In the genomic region with DNA sequence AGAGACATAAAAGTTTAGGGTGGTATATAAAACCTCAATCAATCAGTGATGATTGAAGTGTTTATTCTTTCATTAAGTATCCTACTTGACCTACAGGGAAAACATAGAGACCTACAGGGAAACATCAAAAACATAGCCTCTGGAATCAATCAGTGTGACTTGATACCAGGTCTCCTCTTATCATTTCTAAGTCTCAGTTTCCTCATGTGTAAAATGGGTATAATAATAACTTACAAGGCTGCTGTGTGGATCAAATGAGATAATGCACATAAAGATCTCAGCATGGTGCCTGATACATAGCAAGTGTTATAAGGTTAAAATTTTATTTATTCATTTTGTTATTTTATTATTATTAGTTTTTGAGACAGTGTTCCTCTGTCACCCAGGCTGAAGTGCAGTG, we compare ENCODE assay signal across 27 cellular contexts.
"Had no signal": no experiment of that assay in that cellular context is flagged by ENCODE, and none has a peak within 500 bp of the region (broad histone marks: within the 10 kb centered on the region; RNA-seq: fewer than 3 reads in every experiment).

No MANE protein-coding gene starts in this region.

- H3K4me3 ChIP-seq: stomach, suprapubic skin, testis, thoracic aorta, thyroid gland, tibial artery, tibial nerve, transverse colon, upper lobe of left lung, upper lobe of right lung, uterus, vagina had no signal

- FAIRE-seq: urothelium cell line had no signal

- H3K36me3 ChIP-seq: stomach, suprapubic skin, thoracic aorta, thyroid gland, tibial artery, tibial nerve, transverse colon, upper lobe of left lung, upper lobe of right lung, uterus, vagina had no signal

- H3K27ac ChIP-seq: stomach, suprapubic skin, testis, thoracic aorta, thyroid gland, tibial artery, tibial nerve, transverse colon, upper lobe of left lung, upper lobe of right lung, uterus, vagina had no signal

- ATAC-seq: stimulated activated effector memory CD8-positive, alpha-beta T cell treated with anti-CD3 and anti-CD28 coated beads, Interleukin-12 subunit alpha, Interleukin-12 subunit beta, amount 100 ng/mL, for 72 hours; stimulated activated memory B cell treated with anti-CD40 and anti-IgM and Interleukin-4, amounts not matched to agents 10 μg/mL and 1 μg/mL and 100 μg/mL, for 72 hours; stimulated activated naive B cell treated with anti-CD40 and anti-IgM and Interleukin-4, amounts not matched to agents 10 μg/mL and 1 μg/mL and 100 μg/mL, for 72 hours; stimulated activated naive CD8-positive, alpha-beta T cell treated with anti-CD3 and anti-CD28 coated beads, Interleukin-15, amount 100 ng/mL, for 72 hours; stimulated activated naive CD8-positive, alpha-beta T cell treated with anti-CD3 and anti-CD28 coated beads, Interleukin-15, Interleukin-2, amounts not matched to agents 100 U/mL and 50 U/mL, for 24 hours; upper lobe of right lung had no signal

- H3K27me3 ChIP-seq: stomach, suprapubic skin, testis, thyroid gland, tibial artery, tibial nerve, transverse colon, upper lobe of left lung, upper lobe of right lung, uterus, vagina had no signal

- H3K9me3 ChIP-seq: stomach, suprapubic skin, testis, thoracic aorta, thyroid gland, tibial artery, tibial nerve, transverse colon, upper lobe of left lung, upper lobe of right lung, uterus, vagina had no signal

- H3K4me1 ChIP-seq: testis, thyroid gland, uterus had no signal

- DNase-seq: stimulated activated CD4-positive, alpha-beta T cell treated with anti-CD3 and anti-CD28 coated beads, Interleukin-2, amount 100 ng/mL, for 48 hours; stimulated activated CD4-positive, alpha-beta T cell treated with anti-CD3 and anti-CD28 coated beads, Interleukin-4, amount 100 ng/mL, for 1 hour; stimulated activated CD4-positive, alpha-beta T cell treated with anti-CD3 and anti-CD28 coated beads, Interleukin-4, amount 100 ng/mL, for 24 hours; stimulated activated CD4-positive, alpha-beta T cell treated with anti-CD3 and anti-CD28 coated beads, Interleukin-4, amount 100 ng/mL, for 4 hours; stimulated activated CD8-positive, alpha-beta memory T cell treated with anti-CD3 and anti-CD28 coated beads, Interleukin-4, amount 100 ng/mL, for 48 hours; stimulated activated naive B cell treated with anti-CD40 and anti-IgM and Interleukin-4, amounts not matched to agents 10 μg/mL and 1 μg/mL and 100 μg/mL, for 72 hours; stimulated activated naive CD4-positive, alpha-beta T cell; stimulated activated naive CD4-positive, alpha-beta T cell treated with Interleukin-2 at 50 U/mL for 16 hours; stimulated activated naive CD8-positive, alpha-beta T cell treated with anti-CD3 and anti-CD28 coated beads, Interleukin-15, amount 100 ng/mL, for 72 hours; stimulated activated naive CD8-positive, alpha-beta T cell treated with anti-CD3 and anti-CD28 coated beads, Interleukin-15, Interleukin-2, amounts not matched to agents 100 U/mL and 50 U/mL, for 24 hours; stomach; substantia nigra; testis; thyroid gland; tibial artery; transverse colon; trophoblast cell; upper lobe of left lung; upper lobe of right lung; uterus had no signal
